In genomic region chr11:32215157-32215556, GRCh38 we compare ENCODE assay signal across 27 cellular contexts.
"Had no signal": no experiment of that assay in that cellular context is flagged by ENCODE, and none has a peak within 500 bp of the region (broad histone marks: within the 10 kb centered on the region; RNA-seq: fewer than 3 reads in every experiment).

No MANE protein-coding gene starts in this region.

- H3K9me3 Mint-ChIP-seq: activated B cell treated with CpG ODN at 0.5 μM for 24 hours; activated naive CD4-positive, alpha-beta T cell treated with anti-CD3 and anti-CD28 coated beads, Interleukin-2, amount 50 U/mL, for 24 hours; activated naive CD8-positive, alpha-beta T cell treated with anti-CD3 and anti-CD28 coated beads, Interleukin-2, amount 50 U/mL, for 24 hours; activated T-helper 2 cell treated with anti-CD3 and anti-CD28 coated beads, Interferon-gamma antibody, Interleukin-2, Interleukin-4, amounts not matched to agents 10 μg/mL and 5 μg/mL and 100 μg/mL, durations not matched to agents 14 hours and 24 hours and 36 hours; dendritic cell treated with granulocyte-macrophage colony-stimulating factor and Interleukin-4, amounts not matched to agents 40 ng/mL and 50 ng/mL, for 4 days; natural killer cell treated with Interleukin-12 subunit alpha and Interleukin-12 subunit beta and Interleukin-15 and Interleukin-18, amount 100 ng/mL, for 72 hours; stimulated activated naive B cell treated with anti-CD40 and anti-IgM and Interleukin-4, amounts not matched to agents 10 μg/mL and 1 μg/mL and 100 μg/mL, for 72 hours had no signal

- H3K4me3 ChIP-seq: mucosa of descending colon, stomach, thyroid gland, upper lobe of left lung, vagina had no signal

- H3K27ac Mint-ChIP-seq: activated B cell treated with CpG ODN at 0.5 μM for 24 hours; activated CD8-positive, alpha-beta memory T cell treated with anti-CD3 and anti-CD28 coated beads, Interleukin-2, amount 10 ng/mL, durations not matched to agents 7 days and 5 days; activated CD8-positive, alpha-beta T cell treated with anti-CD3 and anti-CD28 coated beads, Interleukin-2, amount 10 ng/mL, durations not matched to agents 7 days and 5 days; activated naive CD4-positive, alpha-beta T cell treated with anti-CD3 and anti-CD28 coated beads, Interleukin-2, amount 50 U/mL, for 24 hours; activated naive CD8-positive, alpha-beta T cell treated with anti-CD3 and anti-CD28 coated beads, Interleukin-2, amount 50 U/mL, for 24 hours; activated T-helper 2 cell treated with anti-CD3 and anti-CD28 coated beads, Interferon-gamma antibody, Interleukin-2, Interleukin-4, amounts not matched to agents 10 μg/mL and 5 μg/mL and 100 μg/mL, durations not matched to agents 14 hours and 24 hours and 36 hours; dendritic cell treated with granulocyte-macrophage colony-stimulating factor and Interleukin-4, amounts not matched to agents 40 ng/mL and 50 ng/mL, for 4 days; natural killer cell treated with Interleukin-12 subunit alpha and Interleukin-12 subunit beta and Interleukin-15 and Interleukin-18, amount 100 ng/mL, for 72 hours; stimulated activated naive B cell treated with anti-CD40 and anti-IgM and Interleukin-4, amounts not matched to agents 10 μg/mL and 1 μg/mL and 100 μg/mL, for 72 hours had no signal

- H3K4me1 ChIP-seq: stomach, thyroid gland, upper lobe of left lung, vagina had no signal

- H3K27me3 Mint-ChIP-seq: activated B cell treated with CpG ODN at 0.5 μM for 24 hours; dendritic cell treated with granulocyte-macrophage colony-stimulating factor and Interleukin-4, amounts not matched to agents 40 ng/mL and 50 ng/mL, for 4 days had no signal

- H3K27me3 ChIP-seq: thyroid gland, upper lobe of left lung, vagina had no signal

- H3K36me3 Mint-ChIP-seq: activated CD8-positive, alpha-beta memory T cell treated with anti-CD3 and anti-CD28 coated beads, Interleukin-2, amount 10 ng/mL, durations not matched to agents 7 days and 5 days; activated naive CD4-positive, alpha-beta T cell treated with anti-CD3 and anti-CD28 coated beads, Interleukin-2, amount 50 U/mL, for 24 hours; natural killer cell treated with Interleukin-12 subunit alpha and Interleukin-12 subunit beta and Interleukin-15 and Interleukin-18, amount 100 ng/mL, for 72 hours; stimulated activated naive B cell treated with anti-CD40 and anti-IgM and Interleukin-4, amounts not matched to agents 10 μg/mL and 1 μg/mL and 100 μg/mL, for 72 hours had no signal

- DNase-seq: activated B cell treated with CpG ODN at 0.5 μM for 24 hours; activated CD8-positive, alpha-beta memory T cell treated with anti-CD3 and anti-CD28 coated beads, Interleukin-2, amount 10 ng/mL, durations not matched to agents 7 days and 5 days; activated CD8-positive, alpha-beta T cell treated with anti-CD3 and anti-CD28 coated beads, Interleukin-2, amount 10 ng/mL, durations not matched to agents 7 days and 5 days; activated naive CD8-positive, alpha-beta T cell treated with anti-CD3 and anti-CD28 coated beads, Interleukin-2, amount 50 U/mL, for 24 hours; activated T-cell treated with anti-CD3 and anti-CD28 coated beads, Interleukin-2, amount 50 U/mL, for 48 hours; amygdala; caudate nucleus; head of caudate nucleus; hippocampal formation; left cardiac atrium; left ventricle myocardium superior; mucosa of descending colon; right cardiac atrium; stimulated activated CD4-positive, alpha-beta T cell treated with anti-CD3 and anti-CD28 coated beads, Interleukin-15, amount 100 ng/mL, for 24 hours; stimulated activated CD4-positive, alpha-beta T cell treated with anti-CD3 and anti-CD28 coated beads, Interleukin-2, amount 100 ng/mL, for 24 hours; stimulated activated naive B cell treated with anti-CD40 and anti-IgM and Interleukin-4, amounts not matched to agents 10 μg/mL and 1 μg/mL and 100 μg/mL, for 72 hours; stomach; thyroid gland; upper lobe of left lung had no signal

- H3K36me3 ChIP-seq: stomach, thyroid gland, upper lobe of left lung, vagina had no signal

- FAIRE-seq: endometrium, keratinocyte had no signal

- H3K27ac ChIP-seq: epithelial cell of prostate, stomach, thyroid gland, upper lobe of left lung, vagina had no signal

- H3K4me1 Mint-ChIP-seq: activated B cell treated with CpG ODN at 0.5 μM for 24 hours; activated CD8-positive, alpha-beta memory T cell treated with anti-CD3 and anti-CD28 coated beads, Interleukin-2, amount 10 ng/mL, durations not matched to agents 7 days and 5 days; activated naive CD4-positive, alpha-beta T cell treated with anti-CD3 and anti-CD28 coated beads, Interleukin-2, amount 50 U/mL, for 24 hours; stimulated activated naive B cell treated with anti-CD40 and anti-IgM and Interleukin-4, amounts not matched to agents 10 μg/mL and 1 μg/mL and 100 μg/mL, for 72 hours had no signal

- ATAC-seq: activated CD8-positive, alpha-beta memory T cell treated with anti-CD3 and anti-CD28 coated beads, Interleukin-2, amount 10 ng/mL, durations not matched to agents 7 days and 5 days; activated CD8-positive, alpha-beta T cell treated with anti-CD3 and anti-CD28 coated beads, Interleukin-2, amount 10 ng/mL, durations not matched to agents 7 days and 5 days; activated naive CD8-positive, alpha-beta T cell treated with anti-CD3 and anti-CD28 coated beads, Interleukin-2, amount 50 U/mL, for 24 hours; left cardiac atrium; left ventricle myocardium superior; mucosa of descending colon; natural killer cell treated with Interleukin-12 subunit alpha and Interleukin-12 subunit beta and Interleukin-15 and Interleukin-18, amount 100 ng/mL, for 72 hours; right cardiac atrium; stimulated activated naive B cell treated with anti-CD40 and anti-IgM and Interleukin-4, amounts not matched to agents 10 μg/mL and 1 μg/mL and 100 μg/mL, for 72 hours had no signal

- H3K4me3 Mint-ChIP-seq: activated B cell treated with CpG ODN at 0.5 μM for 24 hours; activated CD8-positive, alpha-beta memory T cell treated with anti-CD3 and anti-CD28 coated beads, Interleukin-2, amount 10 ng/mL, durations not matched to agents 7 days and 5 days; activated CD8-positive, alpha-beta T cell treated with anti-CD3 and anti-CD28 coated beads, Interleukin-2, amount 10 ng/mL, durations not matched to agents 7 days and 5 days; activated naive CD4-positive, alpha-beta T cell treated with anti-CD3 and anti-CD28 coated beads, Interleukin-2, amount 50 U/mL, for 24 hours; activated naive CD8-positive, alpha-beta T cell treated with anti-CD3 and anti-CD28 coated beads, Interleukin-2, amount 50 U/mL, for 24 hours; dendritic cell treated with granulocyte-macrophage colony-stimulating factor and Interleukin-4, amounts not matched to agents 40 ng/mL and 50 ng/mL, for 4 days; natural killer cell treated with Interleukin-12 subunit alpha and Interleukin-12 subunit beta and Interleukin-15 and Interleukin-18, amount 100 ng/mL, for 72 hours; stimulated activated naive B cell treated with anti-CD40 and anti-IgM and Interleukin-4, amounts not matched to agents 10 μg/mL and 1 μg/mL and 100 μg/mL, for 72 hours had no signal

- H3K9me3 ChIP-seq: mucosa of descending colon, stomach, thyroid gland, upper lobe of left lung, vagina had no signal
